Comparison of ENCODE assay signal across 8 cellular contexts in the genomic region with DNA sequence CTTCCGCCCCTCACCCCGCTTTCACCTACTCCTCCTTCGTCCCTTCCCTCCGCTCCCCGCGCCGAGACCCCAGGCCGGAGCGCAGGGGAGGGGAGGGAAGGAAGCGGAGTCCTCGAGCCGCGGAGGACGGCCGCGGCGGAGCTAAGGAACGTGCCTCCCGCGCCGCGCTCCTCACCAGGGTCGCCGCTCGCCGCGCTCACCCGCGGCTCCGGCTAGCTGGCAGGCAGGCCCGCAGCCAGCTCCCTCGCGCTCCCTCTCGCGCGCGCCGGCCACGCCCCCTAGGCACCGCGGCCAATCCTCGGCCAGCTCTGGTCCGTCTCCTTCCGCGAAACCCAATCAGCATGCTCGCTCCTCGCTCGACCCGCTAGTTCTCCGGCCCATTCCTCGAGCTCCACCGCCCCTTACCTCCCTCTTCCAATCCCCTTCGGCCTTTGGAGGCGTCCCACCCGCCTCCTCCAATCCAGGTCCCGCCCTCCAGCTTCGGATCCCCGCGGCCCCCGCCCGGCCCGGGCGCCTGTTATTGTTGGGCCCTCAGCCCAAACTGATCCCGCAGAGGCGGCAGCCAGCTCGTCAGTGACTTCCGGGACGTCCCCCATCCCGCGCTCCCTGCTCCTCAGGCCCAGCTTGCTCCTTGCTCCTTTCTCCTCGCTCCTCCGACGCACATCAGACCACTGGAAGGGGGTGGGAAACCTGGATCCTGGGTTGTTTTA. TPM values are rescaled to one million over a fixed set of nuclear protein-coding genes. Genes with fewer than 3 reads are reported as not detected.
DNase-seq lines count a peak whose midpoint lies in the region; ATAC-seq and TF ChIP-seq lines count a peak whose summit lies in the region.

Gene DCBLD2, minus strand, starts transcription at position 231 of the 710 bp plus-strand sequence. CDS start 369 bp downstream, outside the sequence.

- peak; percentile 82 to 99 (median 88) for DNase-seq in CD4-positive, CD25-positive, alpha-beta regulatory T cell
- DNase-seq in NCI-H82 (lab: John Stamatoyannopoulos, UW) (peak; percentile 100), lower lobe of right lung (peak; percentile 98)
- DNase-seq in activated CD8-positive, alpha-beta memory T cell treated with anti-CD3 and anti-CD28 coated beads for 4 hours (ENCODE audit: low read depth in 2 of 2): peak; percentile 75 to 80
- peak; percentile 91 for DNase-seq in effector CD8-positive, alpha-beta T cell (lab: John Stamatoyannopoulos, UW)
- DNase-seq in stimulated activated CD4-positive, alpha-beta T cell treated with anti-CD3 and anti-CD28 coated beads, TNF-alpha, amount 100 ng/mL, for 1 hour (ENCODE audit: low read depth in 3 of 3, low spot score in 1 of 3): peak; percentile 69 to 84 (median 79)

- no peaks in the 10 kb centered on the region for H3K36me3 ChIP-seq in CD4-positive, CD25-positive, alpha-beta regulatory T cell (ENCODE audit: control insufficient read depth, insufficient read depth, low read length)
- H3K36me3 ChIP-seq in lower lobe of right lung: no peaks in the 10 kb centered on the region

- intact Hi-C loops in lower lobe of right lung (cut with DNase I): no loop called here

- peak within 1 kb of the TSS; percentile 59 to 86 (median 63) for H3K27ac Mint-ChIP-seq in CD4-positive, CD25-positive, alpha-beta regulatory T cell

- peaks cover 4 to 28% (median 7%) of the 10 kb centered on the region in 4 donors for H3K4me1 Mint-ChIP-seq in CD4-positive, CD25-positive, alpha-beta regulatory T cell

- H3K27me3 ChIP-seq in CD4-positive, CD25-positive, alpha-beta regulatory T cell (ENCODE audit: control insufficient read depth, insufficient read depth, low read length): peaks cover 12% of the 10 kb centered on the region
- H3K27me3 ChIP-seq in lower lobe of right lung (ENCODE audit: low read depth): no peaks in the 10 kb centered on the region

- peak; percentile 97 to 98 for ATAC-seq in CD4-positive, CD25-positive, alpha-beta regulatory T cell (ENCODE audit: low read depth in 2 of 2)
- ATAC-seq in GM19452 (IDR thresholded peaks at IDR 0.05; ENCODE audit: unreplicated experiment): peak; percentile 99
- ATAC-seq in HG03575 (IDR thresholded peaks at IDR 0.05; ENCODE audit: extremely low read depth, insufficient number of reproducible peaks, low FRiP score, unreplicated experiment): peak; percentile 100
- peak; percentile 99 to 100 for ATAC-seq in lower lobe of right lung

- no peaks in the 10 kb centered on the region for H3K36me3 Mint-ChIP-seq in CD4-positive, CD25-positive, alpha-beta regulatory T cell

- H3K9me3 Mint-ChIP-seq in CD4-positive, CD25-positive, alpha-beta regulatory T cell: peaks cover 0 to 4% (median 0%) of the 10 kb centered on the region in 7 donors

- peak within 1 kb of the TSS; percentile 33 for H3K27ac ChIP-seq in CD4-positive, CD25-positive, alpha-beta regulatory T cell (ENCODE audit: insufficient read depth, low read length, poor library complexity, severe bottlenecking)
- peak within 1 kb of the TSS; percentile 85 for H3K27ac ChIP-seq in lower lobe of right lung

- TF ChIP-seq CTCF in lower lobe of right lung (IDR thresholded peaks at IDR 0.05): no peak

- peaks cover 36% of the 10 kb centered on the region for H3K27me3 Mint-ChIP-seq in CD4-positive, CD25-positive, alpha-beta regulatory T cell

- H3K9me3 ChIP-seq in CD4-positive, CD25-positive, alpha-beta regulatory T cell (ENCODE audit: control insufficient read depth in 2 of 2, low read length in 2 of 2): no peaks in the 10 kb centered on the region
- no peaks in the 10 kb centered on the region for H3K9me3 ChIP-seq in lower lobe of right lung

- peaks cover 16% of the 10 kb centered on the region for H3K4me1 ChIP-seq in CD4-positive, CD25-positive, alpha-beta regulatory T cell (ENCODE audit: control insufficient read depth, insufficient read depth, low read length, poor library complexity, severe bottlenecking)
- peaks cover 34% of the 10 kb centered on the region for H3K4me1 ChIP-seq in lower lobe of right lung

- H3K4me3 ChIP-seq in CD4-positive, CD25-positive, alpha-beta regulatory T cell (ENCODE audit: low read depth, low read length): peak within 1 kb of the TSS; percentile 60
- peak within 1 kb of the TSS; percentile 82 for H3K4me3 ChIP-seq in lower lobe of right lung

- H3K4me3 Mint-ChIP-seq in CD4-positive, CD25-positive, alpha-beta regulatory T cell: peak within 1 kb of the TSS; percentile 93 to 98 (median 94)

RNA-seq across cellular contexts. Expression of gene DCBLD2, which starts in this region (rescaled TPM):
- 1.5 TPM for total RNA-seq in CD4-positive, CD25-positive, alpha-beta regulatory T cell
- 1 to 10 TPM in 1 of 4 donors, under 1 TPM in 3; 0.18 to 1.1 (median 0.64) TPM for polyA plus RNA-seq in CD4-positive, CD25-positive, alpha-beta regulatory T cell
- total RNA-seq in lower lobe of right lung: 36.5 TPM

Comparison
In these comparisons a context has a peak if more than half of its experiments do, and no peak if none do; other contexts are left out.
1. Peak in every context shown above with its lines: DNase-seq, ATAC-seq, H3K4me3 ChIP-seq and H3K27ac ChIP-seq.
2. RNA of gene DCBLD2 (total RNA-seq): 36.5 TPM in lower lobe of right lung (single experiment); 1.5 TPM in CD4-positive, CD25-positive, alpha-beta regulatory T cell (single experiment); every median in the first group is over 10 times any median in the second.